1 cellular context compared by ENCODE assay signal in the genomic region with DNA sequence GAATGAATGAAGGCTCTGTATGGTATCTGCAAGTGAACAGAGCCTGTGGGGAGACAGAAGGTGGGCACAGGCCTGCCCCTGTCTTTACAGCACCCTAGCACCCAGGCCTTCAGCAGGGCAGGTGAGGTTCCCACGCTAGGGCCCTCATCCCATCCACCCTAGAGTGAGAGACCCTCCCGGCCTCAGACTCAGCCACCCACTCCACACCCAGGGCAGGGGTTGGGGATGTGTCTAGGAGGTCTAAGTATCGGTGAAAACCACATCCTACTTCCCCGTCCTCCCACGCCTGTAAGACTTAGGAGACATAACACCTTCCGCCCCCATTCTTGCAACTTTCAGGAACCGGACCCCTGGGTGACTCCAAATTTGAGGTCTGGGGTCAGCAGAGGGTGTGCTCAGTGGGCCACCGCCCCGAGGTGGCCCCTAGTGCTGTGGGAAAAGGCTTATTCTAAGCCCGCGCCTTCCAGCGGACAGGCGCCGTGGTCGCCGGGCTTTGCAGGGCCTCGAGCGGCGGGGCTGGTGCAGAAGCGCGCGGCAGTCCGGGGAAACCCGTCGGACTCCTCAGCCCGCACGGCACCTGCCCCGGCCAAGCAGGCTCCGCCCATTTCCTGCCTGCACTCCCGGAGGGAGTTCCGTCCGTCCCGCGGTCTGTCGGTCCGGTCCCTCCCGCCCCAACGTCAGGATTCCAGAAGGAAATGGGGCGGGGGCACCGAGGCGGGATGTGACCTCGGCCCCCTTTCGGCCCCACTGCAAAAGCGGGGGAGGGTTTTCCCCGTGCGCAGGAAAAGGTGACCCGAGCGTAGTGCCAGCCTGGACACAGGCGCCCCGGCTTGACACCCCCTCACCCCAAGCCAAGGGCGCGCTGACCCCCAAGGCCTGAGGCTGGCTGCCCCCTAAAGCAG.
A peak's percentile ranks its signal among the peaks of the same experiment; 100 is the strongest.
TF ChIP-seq lines count a peak whose summit lies in the region.

No MANE protein-coding gene starts in this region.

TF ChIP-seq in liver, 16 proteins besides CTCF, POLR2A, EP300 and RAD21 (continued from another document):
- TF ChIP-seq, protein P1, sequence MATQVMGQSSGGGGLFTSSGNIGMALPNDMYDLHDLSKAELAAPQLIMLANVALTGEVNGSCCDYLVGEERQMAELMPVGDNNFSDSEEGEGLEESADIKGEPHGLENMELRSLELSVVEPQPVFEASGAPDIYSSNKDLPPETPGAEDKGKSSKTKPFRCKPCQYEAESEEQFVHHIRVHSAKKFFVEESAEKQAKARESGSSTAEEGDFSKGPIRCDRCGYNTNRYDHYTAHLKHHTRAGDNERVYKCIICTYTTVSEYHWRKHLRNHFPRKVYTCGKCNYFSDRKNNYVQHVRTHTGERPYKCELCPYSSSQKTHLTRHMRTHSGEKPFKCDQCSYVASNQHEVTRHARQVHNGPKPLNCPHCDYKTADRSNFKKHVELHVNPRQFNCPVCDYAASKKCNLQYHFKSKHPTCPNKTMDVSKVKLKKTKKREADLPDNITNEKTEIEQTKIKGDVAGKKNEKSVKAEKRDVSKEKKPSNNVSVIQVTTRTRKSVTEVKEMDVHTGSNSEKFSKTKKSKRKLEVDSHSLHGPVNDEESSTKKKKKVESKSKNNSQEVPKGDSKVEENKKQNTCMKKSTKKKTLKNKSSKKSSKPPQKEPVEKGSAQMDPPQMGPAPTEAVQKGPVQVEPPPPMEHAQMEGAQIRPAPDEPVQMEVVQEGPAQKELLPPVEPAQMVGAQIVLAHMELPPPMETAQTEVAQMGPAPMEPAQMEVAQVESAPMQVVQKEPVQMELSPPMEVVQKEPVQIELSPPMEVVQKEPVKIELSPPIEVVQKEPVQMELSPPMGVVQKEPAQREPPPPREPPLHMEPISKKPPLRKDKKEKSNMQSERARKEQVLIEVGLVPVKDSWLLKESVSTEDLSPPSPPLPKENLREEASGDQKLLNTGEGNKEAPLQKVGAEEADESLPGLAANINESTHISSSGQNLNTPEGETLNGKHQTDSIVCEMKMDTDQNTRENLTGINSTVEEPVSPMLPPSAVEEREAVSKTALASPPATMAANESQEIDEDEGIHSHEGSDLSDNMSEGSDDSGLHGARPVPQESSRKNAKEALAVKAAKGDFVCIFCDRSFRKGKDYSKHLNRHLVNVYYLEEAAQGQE (IDR thresholded peaks at IDR 0.05) = no peak
- TF ChIP-seq HNF4G (IDR thresholded peaks at IDR 0.05) (no peak), EGR1 (IDR thresholded peaks at IDR 0.05; ENCODE audit: low read depth in 2 of 2) (peak in 1 of 2 donors; percentile 30), JUND (IDR thresholded peaks at IDR 0.05) (no peak), YY1 (IDR thresholded peaks at IDR 0.05) (peak; percentile 11), FOXA2 (IDR thresholded peaks at IDR 0.05) (no peak), HNF4A (conservative IDR thresholded peaks at IDR 0.05) (no peak), TAF1 (conservative IDR thresholded peaks at IDR 0.05) (no peak), RXRA (IDR thresholded peaks at IDR 0.05) (no peak), NR2F2 (IDR thresholded peaks at IDR 0.05) (peak; percentile 59)
